In the genomic region with DNA sequence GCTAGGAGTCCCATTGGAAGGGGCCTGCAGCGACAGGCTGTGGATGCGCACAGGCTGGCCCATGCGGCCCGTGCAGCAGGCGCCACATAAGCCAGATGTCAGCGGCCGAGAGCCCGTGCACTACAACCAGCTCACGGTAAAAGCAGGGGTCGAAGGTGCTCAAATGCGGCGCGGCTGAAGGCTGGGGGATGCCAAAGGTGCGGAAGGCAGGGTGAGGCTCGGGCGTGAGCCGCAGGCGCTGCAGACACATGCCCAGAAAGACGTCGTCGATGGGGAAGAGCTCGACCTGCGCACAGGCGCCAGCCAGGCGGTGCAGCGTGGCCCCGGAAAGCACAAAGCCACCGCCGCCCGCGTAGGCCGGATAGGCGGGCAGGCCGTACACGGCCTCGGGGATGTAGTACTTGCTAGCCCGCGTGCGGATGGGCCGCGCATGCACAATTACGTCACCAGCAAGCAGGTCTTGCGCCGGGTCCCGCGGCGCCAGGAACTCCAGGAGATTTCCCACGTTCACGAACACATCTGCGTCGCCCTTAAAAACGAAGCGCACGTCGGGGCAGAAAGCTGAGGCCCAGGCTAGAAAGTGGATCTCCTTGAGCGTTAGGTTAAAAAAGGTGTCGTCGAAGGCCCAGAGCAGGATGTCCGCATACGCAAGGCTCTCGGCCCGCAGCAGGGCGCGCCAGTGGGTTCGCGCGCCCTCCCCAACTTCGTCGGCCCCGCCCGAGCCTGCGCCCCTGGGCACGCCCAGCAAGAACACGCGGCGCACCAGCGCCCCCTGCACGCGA, we compare ENCODE assay signal across 9 cellular contexts. TPM values are rescaled to one million over a fixed set of nuclear protein-coding genes. Genes with fewer than 3 reads are reported as not detected.
A peak's percentile ranks its signal among the peaks of the same experiment; 100 is the strongest.
DNase-seq lines count a peak whose midpoint lies in the region; ATAC-seq and TF ChIP-seq lines count a peak whose summit lies in the region.
"Had no signal": no experiment of that assay in that cellular context is flagged by ENCODE, and none has a peak within 500 bp of the region (broad histone marks: within the 10 kb centered on the region; RNA-seq: fewer than 3 reads in every experiment).

No MANE protein-coding gene starts in this region.

- H3K27ac Mint-ChIP-seq in effector memory CD8-positive, alpha-beta T cell = no peak overlapping the region
- no peak overlapping the region for H3K27ac Mint-ChIP-seq in nephron progenitor cell

- H3K4me1 Mint-ChIP-seq in effector memory CD8-positive, alpha-beta T cell (ENCODE audit: low read depth in 2 of 2) = peaks cover 22 to 23% of the 10 kb centered on the region in 2 donors
- peaks cover 4% of the 10 kb centered on the region for H3K4me1 Mint-ChIP-seq in nephron progenitor cell

- no peaks in the 10 kb centered on the region for H3K27me3 ChIP-seq in BE2C

- DNase-seq in BE2C (peak; percentile 13), nephron progenitor cell (no peak), DMS153 (lab: John Stamatoyannopoulos, UW) (no peak), NCI-H146 (lab: John Stamatoyannopoulos, UW) (no peak), NCI-H1105 (lab: John Stamatoyannopoulos, UW) (no peak)
- no peak for DNase-seq in effector memory CD8-positive, alpha-beta T cell
- DNase-seq: GF-D8 had no signal

- peak overlapping the region; percentile 56 to 68 for H3K4me3 Mint-ChIP-seq in effector memory CD8-positive, alpha-beta T cell
- H3K4me3 Mint-ChIP-seq in nephron progenitor cell = peak overlapping the region; percentile 47

- TF ChIP-seq CTCF in BE2C (IDR thresholded peaks at IDR 0.05; ENCODE audit: low read depth, low read length) (no peak), HEK293 (tag by site-specific recombination; IDR thresholded peaks at IDR 0.05) (no peak), nephron progenitor cell (IDR thresholded peaks at IDR 0.05) (no peak)

- ATAC-seq in effector memory CD8-positive, alpha-beta T cell (replicated peaks) = peak; percentile 43
- no peak for ATAC-seq in HG03457 (IDR thresholded peaks at IDR 0.05; ENCODE audit: unreplicated experiment)

- POLR2A ChIA-PET in HEK293 (lab: Yijun Ruan, JAX) = interaction anchor here (0.6 kb wide), 1 partner anchor 264 kb away, joined by 5 read pairs; no protein-coding TSS in a partner anchor

- H3K36me3 ChIP-seq in BE2C (peaks cover 37% of the 10 kb centered on the region), HEK293 (ENCODE audit: control insufficient read depth in 2 of 2, insufficient read depth in 1 of 2, low read length in 2 of 2) (peaks cover 0 to 52% of the 10 kb centered on the region in 2 experiments; a peak in 1 of 3 replicates)

- H3K9me3 ChIP-seq in BE2C = no peaks in the 10 kb centered on the region
- no peaks in the 10 kb centered on the region for H3K9me3 ChIP-seq in HEK293 (ENCODE audit: control insufficient read depth, insufficient read depth, low read depth, low read length)

- peaks cover 21% of the 10 kb centered on the region for H3K36me3 Mint-ChIP-seq in effector memory CD8-positive, alpha-beta T cell (ENCODE audit: insufficient read depth)
- peaks cover 30% of the 10 kb centered on the region for H3K36me3 Mint-ChIP-seq in nephron progenitor cell (ENCODE audit: low read depth)

- 0 out of 2 replicates have a peak, but pooled peaks cover 2% of the 10 kb centered on the region for H3K4me1 ChIP-seq in BE2C
- 0 out of 2 replicates have a peak, but pooled peaks cover 3% of the 10 kb centered on the region for H3K4me1 ChIP-seq in HEK293 (ENCODE audit: control insufficient read depth, insufficient read depth, low read length)

- H3K9me3 Mint-ChIP-seq in effector memory CD8-positive, alpha-beta T cell = no peaks in the 10 kb centered on the region
- H3K9me3 Mint-ChIP-seq in nephron progenitor cell = no peaks in the 10 kb centered on the region

- CTCF ChIA-PET in HEK293 (lab: Yijun Ruan, JAX) = interaction anchor here (0.7 to 1.4 kb wide), 3 partner anchors 46 to 570 kb away, joined by 3 to 5 read pairs (median 3); partner anchors contain the start of gene CMTM2

- H3K27me3 Mint-ChIP-seq in effector memory CD8-positive, alpha-beta T cell = no peaks in the 10 kb centered on the region
- peaks cover 53% of the 10 kb centered on the region for H3K27me3 Mint-ChIP-seq in nephron progenitor cell (ENCODE audit: low read depth, poor library complexity)

- H3K4me3 ChIP-seq in BE2C (ENCODE audit: low read depth, low read length) (no peak overlapping the region), HEK293 (ENCODE audit: low read depth, low read length) (no peak overlapping the region)

- no peak overlapping the region for H3K27ac ChIP-seq in HEK293 (ENCODE audit: extremely low read depth, low read depth, low read length)

TF ChIP-seq in HEK293, 187 proteins besides CTCF, POLR2A, EP300 and RAD21:
- no peak for TF ChIP-seq ZNF585B (tag by site-specific recombination; IDR thresholded peaks at IDR 0.05)
- 0 out of 2 replicates have a peak, but pooled peaks have one; percentile 3 for TF ChIP-seq ZFP3 (tag by site-specific recombination; IDR thresholded peaks at IDR 0.05; ENCODE audit: low read depth)

RNA-seq across cellular contexts. Expression of gene B3GNT9, which starts 1.3 kb away (rescaled TPM):
- polyA plus RNA-seq in BE2C (2012; ENCODE audit: insufficient read depth, insufficient read length, low read depth) = 6.2 TPM

RNA-seq across cellular contexts. Expression of gene TRADD, which starts 10.2 kb away (rescaled TPM):
- polyA plus RNA-seq in BE2C (2012; ENCODE audit: insufficient read depth, insufficient read length, low read depth) = 6.0 TPM

RNA-seq across cellular contexts. Expression of gene FBXL8, which starts 10.3 kb away (rescaled TPM):
- 14.4 TPM for polyA plus RNA-seq in BE2C (2012; ENCODE audit: insufficient read depth, insufficient read length, low read depth)

RNA-seq across cellular contexts. Expression of gene HSF4, which starts 15.1 kb away (rescaled TPM):
- 37.1 TPM for polyA plus RNA-seq in BE2C (2012; ENCODE audit: insufficient read depth, insufficient read length, low read depth)

RNA-seq across cellular contexts. Expression of gene NOL3, which starts 20.9 kb away (rescaled TPM):
- 90.0 TPM for polyA plus RNA-seq in BE2C (2012; ENCODE audit: insufficient read depth, insufficient read length, low read depth)
